7 cellular contexts compared by ENCODE assay signal in the genomic region with DNA sequence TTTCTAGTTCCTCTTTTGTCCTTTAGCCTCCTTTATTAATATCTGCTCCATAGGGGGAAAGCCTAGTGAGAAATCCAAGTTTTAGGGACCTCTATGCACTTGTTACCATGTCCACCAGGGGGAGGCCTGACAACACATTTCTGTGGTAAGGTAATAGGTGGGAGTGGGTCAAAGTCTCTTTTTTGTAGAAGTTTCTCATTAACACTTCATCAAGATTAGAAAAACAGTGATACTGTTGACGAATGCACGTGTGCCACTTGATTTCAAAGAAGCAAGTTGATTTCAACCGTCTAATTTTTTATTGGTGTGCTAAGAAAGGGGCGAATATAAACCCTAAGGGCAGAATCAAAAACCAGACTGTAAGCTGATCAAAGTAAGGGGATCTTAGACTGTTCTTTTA. TPM values are rescaled to one million over a fixed set of nuclear protein-coding genes. Genes with fewer than 3 reads are reported as not detected.
DNase-seq lines count a peak whose midpoint lies in the region; ATAC-seq and TF ChIP-seq lines count a peak whose summit lies in the region.

No MANE protein-coding gene starts in this region.

- H3K9me2 ChIP-seq in GM23338 (ENCODE audit: insufficient read depth): no peaks in the 10 kb centered on the region

- no peaks in the 10 kb centered on the region for H3F3A ChIP-seq in GM23338 (replicated peaks; ENCODE audit: low read depth)

- H3K4me1 Mint-ChIP-seq in GM23338: peaks cover 13% of the 10 kb centered on the region; the same call in 2 of the 3 replicates

- no peaks in the 10 kb centered on the region for H4K20me1 ChIP-seq in GM23338 (replicated peaks; ENCODE audit: insufficient read depth)

- no peaks in the 10 kb centered on the region for H3K36me3 ChIP-seq in GM23338 (ENCODE audit: insufficient read depth)

- no peak overlapping the region for H3K4me2 ChIP-seq in GM23338

- H3K27ac ChIP-seq in GM23338 (ENCODE audit: low read depth): no peak overlapping the region

- no peak overlapping the region for H3K4me3 Mint-ChIP-seq in GM23338

- DNase-seq in GM23338 (ENCODE audit: low spot score) (peak; percentile 85), LNCaP clone FGC (ENCODE audit: low read depth) (no peak), T-helper 9 cell (peak; percentile 50), astrocyte of the spinal cord (ENCODE audit: low read depth, low spot score) (peak; percentile 51), iPS DF 4.7 (ENCODE audit: extremely low read depth, low spot score) (peak; percentile 36)
- DNase-seq in stimulated activated CD4-positive, alpha-beta T cell treated with anti-CD3 and anti-CD28 coated beads, Interleukin-1b, Interleukin-23, amount 100 ng/mL, for 24 hours (ENCODE audit: low read depth in 4 of 4, low spot score in 1 of 4): peak; percentile 19 to 30 (median 24)

- peaks cover 1% of the 10 kb centered on the region for H3K27me3 Mint-ChIP-seq in GM23338 (ENCODE audit: insufficient read depth, low read depth, poor library complexity)

- peaks cover 13% of the 10 kb centered on the region for H3K4me1 ChIP-seq in GM23338 (ENCODE audit: insufficient read depth)

- H3K9me3 Mint-ChIP-seq in GM23338: no peaks in the 10 kb centered on the region; the same call in 2 of the 3 replicates

- H3K79me2 ChIP-seq in GM23338 (replicated peaks; ENCODE audit: insufficient read depth): no peaks in the 10 kb centered on the region

- H2AFZ ChIP-seq in GM23338: no peak overlapping the region

- in situ Hi-C loops in astrocyte of the spinal cord (cut with HindIII; ENCODE audit: low sequenced_read_pairs): no loop called here

- no peaks in the 10 kb centered on the region for H3K36me3 Mint-ChIP-seq in GM23338 (ENCODE audit: low read depth)

- peak overlapping the region; percentile 76; the same call in 1 of the 2 replicates for H3K27ac Mint-ChIP-seq in GM23338

- ATAC-seq in GM23338: peak; percentile 92

- no peaks in the 10 kb centered on the region for H3K27me3 ChIP-seq in GM23338 (ENCODE audit: insufficient read depth)

- no peak overlapping the region for H3K4me3 ChIP-seq in GM23338
- H3K4me3 ChIP-seq in LNCaP clone FGC (ENCODE audit: low read depth, low read length): no peak overlapping the region
- H3K4me3 ChIP-seq in astrocyte of the spinal cord (ENCODE audit: low read depth, low read length): no peak overlapping the region

- TF ChIP-seq CTCF in GM12872 (IDR thresholded peaks at IDR 0.05; ENCODE audit: insufficient read depth, low read depth, low read length) (peak; percentile 86), GM23338 (conservative IDR thresholded peaks at IDR 0.05; ENCODE audit: low read depth in 2 of 2) (peak; percentile 91 to 98), LNCaP clone FGC (IDR thresholded peaks at IDR 0.05; ENCODE audit: control insufficient read depth, extremely low read depth, insufficient read depth) (peak; percentile 82), astrocyte of the spinal cord (IDR thresholded peaks at IDR 0.05; ENCODE audit: low read depth, low read length) (peak; percentile 85)

TF ChIP-seq in GM23338, 12 proteins besides CTCF, POLR2A, EP300 and RAD21:
- no peak for TF ChIP-seq ZNF331 (CRISPR knock-in tag; IDR thresholded peaks at IDR 0.05; ENCODE audit: low read depth)
TF ChIP-seq in GM23338: peak in this region for 0.

RNA-seq across cellular contexts. Expression of a gene that starts 30.6 kb away (rescaled TPM):
- 19.9 and 21.2 TPM in 2 replicates for total RNA-seq in GM23338 (2014; rRNA removed; shearing (Covaris generic))
- 82.5 and 99.9 TPM in 2 replicates for polyA plus RNA-seq in GM23338 (2016; fragmentation: Nextera tagmentation; extraction: Ambion mirVana)

RNA-seq across cellular contexts. Expression of a gene that starts 31.9 kb away (rescaled TPM):
- 17.6 and 17.8 TPM in 2 replicates for total RNA-seq in GM23338 (2014; rRNA removed; shearing (Covaris generic))
- polyA plus RNA-seq in GM23338 (2016; fragmentation: Nextera tagmentation; extraction: Ambion mirVana): 5.5 and 6.2 TPM in 2 replicates

RNA-seq across cellular contexts. Expression of a gene that starts 35.2 kb away (rescaled TPM):
- 39.5 and 43.3 TPM in 2 replicates for total RNA-seq in GM23338 (2014; rRNA removed; shearing (Covaris generic))
- polyA plus RNA-seq in GM23338 (2016; fragmentation: Nextera tagmentation; extraction: Ambion mirVana): 55.5 and 64.9 TPM in 2 replicates
